In the genomic region with DNA sequence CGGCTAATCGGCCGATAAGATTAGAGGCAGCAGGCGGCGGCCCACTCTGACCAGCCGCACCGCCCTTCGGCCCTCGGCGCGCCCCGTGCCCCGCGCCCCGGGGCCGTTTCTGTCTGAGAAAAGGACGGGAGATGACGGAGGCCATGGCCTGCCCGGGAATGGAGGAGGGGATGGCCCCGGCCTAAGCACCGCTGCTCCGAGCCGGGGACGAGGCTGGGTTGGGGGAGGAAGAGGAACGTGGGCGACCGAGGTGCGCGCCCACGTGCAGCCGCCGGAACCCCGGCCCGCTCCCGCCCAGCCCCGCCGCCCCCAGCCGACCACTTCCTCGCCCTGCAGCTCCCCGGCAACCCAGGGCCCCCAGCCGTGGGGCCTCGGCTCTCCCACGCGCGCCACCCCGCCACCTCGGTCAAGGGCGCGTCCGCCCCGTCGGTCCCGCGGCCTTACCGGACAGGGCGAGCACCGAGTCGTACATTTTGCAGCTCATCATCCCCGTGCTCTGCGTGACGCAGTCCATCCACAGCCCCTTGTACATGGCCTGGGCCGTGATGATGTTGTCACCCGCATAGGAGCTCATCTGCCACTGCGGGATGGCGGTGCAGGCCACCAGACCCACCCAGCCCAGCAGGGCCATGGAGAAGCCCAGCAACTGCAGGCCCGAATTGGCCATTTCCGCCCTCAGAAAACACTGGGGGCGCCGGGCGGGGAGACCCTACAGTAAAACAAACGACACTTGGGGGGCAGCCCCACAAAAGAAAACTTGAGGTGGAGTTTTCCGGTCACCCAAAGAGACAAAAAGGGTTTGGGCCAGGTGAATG, we compare ENCODE assay signal across 8 cellular contexts. TPM values are rescaled to one million over a fixed set of nuclear protein-coding genes. Genes with fewer than 3 reads are reported as not detected.
DNase-seq lines count a peak whose midpoint lies in the region; ATAC-seq and TF ChIP-seq lines count a peak whose summit lies in the region.

No MANE protein-coding gene starts in this region.

- H3K4me3 ChIP-seq in AG04449 (ENCODE audit: low read depth, low read length) (peak overlapping the region; percentile 48), KMS-11 (IDR thresholded peaks at IDR 0.05; ENCODE audit: insufficient read depth, low read depth, low read length) (no peak overlapping the region), choroid plexus epithelial cell (ENCODE audit: low read depth, low read length) (peak overlapping the region; percentile 50), lung (peak overlapping the region; percentile 57), transverse colon (peak overlapping the region; percentile 43 to 72 (median 53))

- in situ Hi-C loops in transverse colon (cut with MboI; ENCODE audit: low pct_ligation_motif_present in 1 of 4, low pct_unique_long_range_greater_than_20kb in 1 of 4, low sequenced_read_pairs in 3 of 4): no loop called here

- H3K4me1 ChIP-seq in KMS-11 (ENCODE audit: low read depth, poor library complexity, severe bottlenecking) (no peaks in the 10 kb centered on the region), lung (ENCODE audit: control insufficient read depth in 2 of 2, insufficient read depth in 2 of 2, low read length in 2 of 2) (peaks cover 0 to 9% of the 10 kb centered on the region in 2 donors), transverse colon (peaks cover 0 to 71% (median 36%) of the 10 kb centered on the region in 4 donors)

- no peaks in the 10 kb centered on the region for H4K20me1 ChIP-seq in KMS-11 (ENCODE audit: insufficient read depth)

- ATAC-seq in lung (ENCODE audit: insufficient read depth, low FRiP score) (peak; percentile 3), HG03045 (IDR thresholded peaks at IDR 0.05; ENCODE audit: unreplicated experiment) (no peak)

- no peak overlapping the region for H3K9ac ChIP-seq in KMS-11

- TF ChIP-seq CTCF in AG04449 (IDR thresholded peaks at IDR 0.05; ENCODE audit: insufficient read depth, low read length, missing control alignments) (no peak), KMS-11 (conservative IDR thresholded peaks at IDR 0.05; ENCODE audit: low read depth, low read length) (no peak), choroid plexus epithelial cell (conservative IDR thresholded peaks at IDR 0.05; ENCODE audit: low read depth, low read length) (no peak), lung (IDR thresholded peaks at IDR 0.05; ENCODE audit: control extremely low read depth, extremely low read depth) (no peak), transverse colon (IDR thresholded peaks at IDR 0.05) (no peak)

- H3K9me3 ChIP-seq in lung (ENCODE audit: control insufficient read depth in 2 of 2, insufficient read depth in 1 of 2, low read length in 1 of 2) (no peaks in the 10 kb centered on the region), transverse colon (no peaks in the 10 kb centered on the region)

- peak overlapping the region; percentile 21; the same call in 1 of the 2 replicates for H3K4me2 ChIP-seq in KMS-11

- POLR2A ChIA-PET in AG04449 (lab: Yijun Ruan, JAX): interaction anchor here (0.6 kb wide), 1 partner anchor 143 kb away, joined by 4 read pairs; no protein-coding TSS in a partner anchor

- intact Hi-C loops in transverse colon (cut with DNase I; ENCODE audit: low total_unique reads): no loop called here

- DNase-seq in AG04449 (ENCODE audit: low read depth, low spot score) (no peak), choroid plexus epithelial cell (ENCODE audit: low read depth) (no peak), lung (ENCODE audit: low spot score) (no peak), transverse colon (no peak), HPDE6-E6E7 (ENCODE audit: extremely low spot score) (no peak), AG08395 (ENCODE audit: low spot score) (no peak)

- no peak for TF ChIP-seq EP300 in transverse colon (IDR thresholded peaks at IDR 0.05; ENCODE audit: low read depth)

- TF ChIP-seq POLR2A in transverse colon (IDR thresholded peaks at IDR 0.05): no peak

- WGBS in lung, 2 donors: 10 to 11% methylated on average over 50 to 72 of the region's 72 CpGs
- 17% methylated on average over 11 of the region's 72 CpGs; no CpG with 5 or more reads in 1 of the 2 donors for WGBS in transverse colon (ENCODE audit: low coverage in 1 of 2), 2 donors

- CTCF ChIA-PET in AG04449 (lab: Yijun Ruan, JAX): no interaction called here

- H3K36me3 ChIP-seq in KMS-11 (ENCODE audit: insufficient read depth) (no peaks in the 10 kb centered on the region), lung (ENCODE audit: control insufficient read depth in 2 of 2, insufficient read depth in 2 of 2, low read length in 2 of 2) (peaks cover 0 to 5% of the 10 kb centered on the region in 2 donors), transverse colon (no peaks in the 10 kb centered on the region)

- H3K79me2 ChIP-seq in KMS-11 (ENCODE audit: insufficient read depth, low read depth): no peaks in the 10 kb centered on the region

- H2AFZ ChIP-seq in KMS-11 (ENCODE audit: low read depth): peak overlapping the region; percentile 34; the same call in 1 of the 2 replicates

- H3K27me3 ChIP-seq in KMS-11 (ENCODE audit: insufficient read depth, low read depth) (no peaks in the 10 kb centered on the region; the same call in 1 of the 2 replicates), lung (ENCODE audit: control insufficient read depth, insufficient read depth) (no peaks in the 10 kb centered on the region), transverse colon (peaks cover 42% of the 10 kb centered on the region)

- H3K27ac ChIP-seq in KMS-11 (no peak overlapping the region), lung (ENCODE audit: low read depth in 1 of 2, low read length in 1 of 2) (peak overlapping the region in 1 of 2 donors; percentile 90), transverse colon (peak overlapping the region; percentile 88 to 96 (median 94))

RNA-seq across cellular contexts. Expression of a gene that starts 0.7 kb away (rescaled TPM):
- 100 to 1,000 TPM; 117 to 171 TPM for total RNA-seq in lung
- polyA plus RNA-seq in lung: 100 to 1,000 TPM; 119 to 199 TPM
- 1,000 to 10,000 TPM in 1 of 4 donors, 100 to 1,000 TPM in 3; 571 to 1,162 (median 940) TPM for total RNA-seq in transverse colon

RNA-seq across cellular contexts. Expression of a gene that starts 9.6 kb away (rescaled TPM):
- total RNA-seq in lung: 10 to 100 TPM; 19.8 to 39.3 TPM
- polyA plus RNA-seq in lung: 10 to 100 TPM; 34.0 to 63.2 TPM
- 10 to 100 TPM in 3 of 4 donors, 1 to 10 TPM in 1; 4.9 to 36.2 (median 30.3) TPM for total RNA-seq in transverse colon

RNA-seq across cellular contexts. Expression of a gene that starts 10.1 kb away (rescaled TPM):
- 100 to 1,000 TPM in 1 of 2 donors, 10 to 100 TPM in 1; 76.0 to 126 TPM for total RNA-seq in lung
- 100 to 1,000 TPM in 1 of 2 donors, 10 to 100 TPM in 1; 72.5 to 105 TPM for polyA plus RNA-seq in lung
- total RNA-seq in transverse colon: 100 to 1,000 TPM in 1 of 4 donors, 10 to 100 TPM in 3; 52.3 to 113 (median 60.4) TPM

RNA-seq across cellular contexts. Expression of a gene that starts 19.3 kb away (rescaled TPM):
- total RNA-seq in lung (100 to 1,000 TPM; 315 to 496 TPM), transverse colon (100 to 1,000 TPM; 209 to 479 (median 394) TPM)
- 1,000 to 10,000 TPM in 1 of 2 donors, 100 to 1,000 TPM in 1; 874 to 1,149 TPM for polyA plus RNA-seq in lung

RNA-seq across cellular contexts. Expression of a gene that starts 19.9 kb away (rescaled TPM):
- 1 to 10 TPM; 1.2 to 2.0 TPM for total RNA-seq in lung
- polyA plus RNA-seq in lung: 1 to 10 TPM; 1.1 to 1.3 TPM
- total RNA-seq in transverse colon: 10 to 100 TPM in 3 of 4 donors, 1 to 10 TPM in 1; 9.7 to 35.5 (median 20.3) TPM
